ENCODE assay signal across 18 cellular contexts in the genomic region with DNA sequence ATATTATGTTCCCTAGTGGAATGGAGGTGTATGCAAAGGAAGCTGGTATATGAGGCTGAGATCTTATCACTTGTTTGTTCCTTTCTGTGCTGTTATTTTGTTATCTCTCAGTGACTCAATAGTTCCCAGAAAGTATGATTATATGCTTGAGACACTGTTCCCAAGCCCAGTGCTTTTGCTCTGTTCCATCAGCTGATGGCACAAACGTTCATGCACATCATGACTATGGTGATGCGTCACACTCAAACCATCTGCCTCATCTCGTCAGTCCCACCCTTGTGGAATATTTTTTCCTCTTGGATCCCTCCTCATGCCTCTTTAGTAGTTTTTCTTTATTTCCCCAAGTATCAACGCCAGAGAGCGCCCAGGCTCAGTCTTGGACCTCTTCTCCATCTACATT.
DNase-seq lines count a peak whose midpoint lies in the region; FAIRE-seq and TF ChIP-seq lines count a peak whose summit lies in the region.
"Had no signal": no experiment of that assay in that cellular context is flagged by ENCODE, and none has a peak within 500 bp of the region (broad histone marks: within the 10 kb centered on the region; RNA-seq: fewer than 3 reads in every experiment).

No MANE protein-coding gene starts in this region.

- H3K4me3 ChIP-seq in fibroblast of pulmonary artery (replicated peaks; ENCODE audit: low read depth, low read length) = no peak overlapping the region
- H3K4me3 ChIP-seq: BLaER1, GM12878, GM23338 had no signal

- TF ChIP-seq POLR2A in H54 (IDR thresholded peaks at IDR 0.05; ENCODE audit: low read depth, low read length) = no peak

- peak; percentile 55 for FAIRE-seq in urothelium cell line (lab: Jason Lieb, UNC)
- FAIRE-seq in H54 (lab: Jason Lieb, UNC) = no peak
- FAIRE-seq: GM12878 had no signal

- H3K27ac ChIP-seq in caudate nucleus (ENCODE audit: low read depth, low read length) = no peak overlapping the region
- H3K27ac ChIP-seq: 22Rv1, BLaER1, HL-60 had no signal

- TF ChIP-seq CTCF in fibroblast of pulmonary artery (IDR thresholded peaks at IDR 0.05; ENCODE audit: low read length, missing control alignments) = no peak

- peak; percentile 1 for DNase-seq in A172 (ENCODE audit: low spot score)
- peak; percentile 7 for DNase-seq in T1000 (lab: John Stamatoyannopoulos, UW)
- DNase-seq in fibroblast of pulmonary artery (ENCODE audit: low read depth) = peak; percentile 5
- DNase-seq in urothelium cell line (ENCODE audit: low spot score) = no peak
- no peak for DNase-seq in NCI-H1436 treated with DMSO at 0.1 percent for 48 hours (lab: John Stamatoyannopoulos, UW)
- no peak for DNase-seq in caudate nucleus (lab: John Stamatoyannopoulos, UW)
- no peak for DNase-seq in H54 (ENCODE audit: insufficient read length, low spot score)
- DNase-seq: Calu3; CD4-positive, alpha-beta memory T cell; DND-41; EL; H7; HFFc6 had no signal

Comparison
In these comparisons a context has a peak if more than half of its experiments do, and no peak if none do; other contexts are left out.
1. DNase-seq: peak in A172 (single experiment), T1000 (single experiment) and fibroblast of pulmonary artery (single experiment); none in urothelium cell line (single experiment), NCI-H1436 treated with DMSO at 0.1 percent for 48 hours (single experiment), caudate nucleus (0 of 61) and H54 (single experiment).